In genomic region chr7:70681111-70681846, GRCh38 we compare ENCODE assay signal across 12 cellular contexts.
DNase-seq lines count a peak whose midpoint lies in the region; ATAC-seq, FAIRE-seq and TF ChIP-seq lines count a peak whose summit lies in the region.
"Had no signal": no experiment of that assay in that cellular context is flagged by ENCODE, and none has a peak within 500 bp of the region (broad histone marks: within the 10 kb centered on the region; RNA-seq: fewer than 3 reads in every experiment).

No MANE protein-coding gene starts in this region.

- H3K23ac ChIP-seq in H1 (ENCODE audit: insufficient read length) = no peak overlapping the region

- H3K36me3 ChIP-seq in left ventricle myocardium inferior (no peaks in the 10 kb centered on the region), H1 (ENCODE audit: control insufficient read depth in 2 of 4, insufficient read depth in 4 of 4, low read length in 3 of 4) (no peaks in the 10 kb centered on the region)

- H3K4me1 ChIP-seq in left ventricle myocardium inferior (no peaks in the 10 kb centered on the region), H1 (replicated peaks in 1 of 4; ENCODE audit: control insufficient read depth in 3 of 4, insufficient read depth in 4 of 4, low read length in 3 of 4) (peaks cover 1 to 12% (median 6%) of the 10 kb centered on the region in 4 experiments; a peak in 5 of 7 replicates)

- WGBS in H1 (ENCODE audit: extremely low coverage in 1 of 2, insufficient coverage in 1 of 2, insufficient read length in 1 of 2, insufficient replicate concordance in 2 of 2, low coverage in 1 of 2, low lambda C conversion rate in 2 of 2, missing lambda C conversion rate in 1 of 2), 2 experiments = 6% methylated on average over 15 of the region's 15 CpGs; no CpG with 5 or more reads in 1 of the 2 experiments

- DNase-seq in left ventricle myocardium inferior (no peak), left ventricle myocardium superior (no peak), NCI-H1694 (lab: John Stamatoyannopoulos, UW) (peak; percentile 49), H1 (ENCODE audit: low read depth in 1 of 2, low spot score in 2 of 2) (peak in 1 of 2 experiments; percentile 54), NCI-H2029 treated with DMSO at 0.1 percent for 48 hours (lab: John Stamatoyannopoulos, UW) (no peak)
- no peak for DNase-seq in stimulated activated effector memory CD8-positive, alpha-beta T cell treated with anti-CD3 and anti-CD28 coated beads, Interleukin-12 subunit alpha, Interleukin-12 subunit beta, amount 100 ng/mL, for 72 hours (ENCODE audit: low spot score in 2 of 2)
- DNase-seq: dermis blood vessel endothelial cell, NCI-H1930 had no signal

- peak overlapping the region; percentile 23 for H3K27ac Mint-ChIP-seq in stimulated activated effector memory CD8-positive, alpha-beta T cell treated with anti-CD3 and anti-CD28 coated beads, Interleukin-12 subunit alpha, Interleukin-12 subunit beta, amount 100 ng/mL, for 72 hours

- peaks cover 5% of the 10 kb centered on the region; the same call in 1 of the 2 replicates for H3K23me2 ChIP-seq in H1 (ENCODE audit: low read depth, low read length)

- H3K79me2 ChIP-seq in H1 (ENCODE audit: control insufficient read depth in 1 of 2, insufficient read depth in 2 of 2, low read length in 2 of 2) = no peaks in the 10 kb centered on the region

- H2BK120ac ChIP-seq in H1 (replicated peaks; ENCODE audit: low read depth, low read length) = no peak overlapping the region

- H3K9me3 ChIP-seq in left ventricle myocardium inferior (replicated peaks) (no peaks in the 10 kb centered on the region), H1 (ENCODE audit: insufficient read depth in 2 of 2, low read depth in 1 of 2, low read length in 1 of 2) (no peaks in the 10 kb centered on the region)

- H4K20me1 ChIP-seq in H1 (replicated peaks in 1 of 2; ENCODE audit: control insufficient read depth in 1 of 2, insufficient read depth in 2 of 2, low read length in 2 of 2) = peaks cover 0 to 4% of the 10 kb centered on the region in 2 experiments

- H3K56ac ChIP-seq in H1 (replicated peaks; ENCODE audit: insufficient read length, low read depth, low read length) = no peak overlapping the region

- peaks cover 68% of the 10 kb centered on the region for H3K4me1 Mint-ChIP-seq in stimulated activated effector memory CD8-positive, alpha-beta T cell treated with anti-CD3 and anti-CD28 coated beads, Interleukin-12 subunit alpha, Interleukin-12 subunit beta, amount 100 ng/mL, for 72 hours

- no peaks in the 10 kb centered on the region for H3K27me3 ChIP-seq in left ventricle myocardium inferior (ENCODE audit: low read depth)
- H3K27me3 ChIP-seq in H1 (replicated peaks in 1 of 4; ENCODE audit: control insufficient read depth in 3 of 4, extremely low read depth in 1 of 4, insufficient read depth in 3 of 4, low read length in 3 of 4) = peaks cover 8 to 54% (median 38%) of the 10 kb centered on the region in 4 experiments

- no peaks in the 10 kb centered on the region; the same call in 1 of the 2 replicates for H3K79me1 ChIP-seq in H1 (ENCODE audit: low read depth, low read length)

- H4K8ac ChIP-seq in H1 (ENCODE audit: extremely low read depth, insufficient read depth, low read length) = no peak overlapping the region

- no peak for TF ChIP-seq POLR2A in H1 (IDR thresholded peaks at IDR 0.05; ENCODE audit: control extremely low read depth in 1 of 2, low read depth in 2 of 2, low read length in 2 of 2)

- H2BK15ac ChIP-seq in H1 (ENCODE audit: low read length) = no peak overlapping the region

- H3K9me3 Mint-ChIP-seq in stimulated activated effector memory CD8-positive, alpha-beta T cell treated with anti-CD3 and anti-CD28 coated beads, Interleukin-12 subunit alpha, Interleukin-12 subunit beta, amount 100 ng/mL, for 72 hours = no peaks in the 10 kb centered on the region

- peak overlapping the region; percentile 41 to 61 for H3K4me2 ChIP-seq in H1 (ENCODE audit: insufficient read depth in 1 of 2, low read depth in 2 of 2, low read length in 2 of 2)

- POLR2A ChIA-PET in H1 (lab: Charles Lee; ENCODE audit: partially characterized antibody) = interaction anchor here (1.3 to 3.2 kb wide), 2 partner anchors 12 to 25 kb away, joined by 4 to 14 read pairs; no protein-coding TSS in a partner anchor

- H3K18ac ChIP-seq in H1 (ENCODE audit: extremely low read depth, low read length) = peak overlapping the region; percentile 38; the same call in 1 of the 2 replicates

- no peak overlapping the region for H2BK5ac ChIP-seq in H1 (ENCODE audit: low read depth, low read length)

- no peak for TF ChIP-seq EP300 in H1 (IDR thresholded peaks at IDR 0.05; ENCODE audit: borderline replicate concordance in 1 of 2, low read depth in 2 of 2, low read length in 2 of 2)

- intact Hi-C loops in left ventricle myocardium inferior (cut with micrococcal nuclease) = no loop called here
- intact Hi-C loops in left ventricle myocardium superior (cut with micrococcal nuclease) = no loop called here

- CTCF ChIA-PET in H1 (lab: Charles Lee; ENCODE audit: partially characterized antibody) = interaction anchor here (1.0 kb wide), 1 partner anchor 64 kb away, joined by 3 read pairs; no protein-coding TSS in a partner anchor

- TF ChIP-seq RAD21 in H1 (IDR thresholded peaks at IDR 0.05 in 1 of 2, conservative IDR thresholded peaks at IDR 0.05 in 1 of 2; ENCODE audit: low read depth in 2 of 2, low read length in 2 of 2) = no peak

- ATAC-seq in left ventricle myocardium superior (no peak), GM21423 (IDR thresholded peaks at IDR 0.05; ENCODE audit: unreplicated experiment) (no peak), HG03354 (IDR thresholded peaks at IDR 0.05; ENCODE audit: poor library complexity, severe bottlenecking, unreplicated experiment) (no peak)
- ATAC-seq in stimulated activated effector memory CD8-positive, alpha-beta T cell treated with anti-CD3 and anti-CD28 coated beads, Interleukin-12 subunit alpha, Interleukin-12 subunit beta, amount 100 ng/mL, for 72 hours = no peak

- H3K4me3 Mint-ChIP-seq in stimulated activated effector memory CD8-positive, alpha-beta T cell treated with anti-CD3 and anti-CD28 coated beads, Interleukin-12 subunit alpha, Interleukin-12 subunit beta, amount 100 ng/mL, for 72 hours = peak overlapping the region; percentile 62

- no peak overlapping the region for H3K14ac ChIP-seq in H1 (ENCODE audit: insufficient read length)

- H2AK5ac ChIP-seq in H1 (ENCODE audit: low read depth, low read length) = no peak overlapping the region

- no peak overlapping the region for H2BK12ac ChIP-seq in H1 (ENCODE audit: low read depth, low read length)

- no peak overlapping the region for H4K5ac ChIP-seq in H1 (ENCODE audit: insufficient read length, low read depth, low read length)

- H3K4me3 ChIP-seq in left ventricle myocardium inferior (peak overlapping the region; percentile 14), H1 (ENCODE audit: extremely low read depth in 1 of 4, insufficient read depth in 2 of 4, low read depth in 3 of 4, low read length in 4 of 4) (peak overlapping the region in 3 of 4 experiments; percentile 3 to 41 (median 6); a peak in 3 of 8 replicates)

- H3K9ac ChIP-seq in H1 (replicated peaks in 1 of 4; ENCODE audit: extremely low read depth in 1 of 4, low read depth in 3 of 4, low read length in 3 of 4) = no peak overlapping the region

- H2BK20ac ChIP-seq in H1 (ENCODE audit: low read length) = no peak overlapping the region

- FAIRE-seq in H1 (lab: Jason Lieb, UNC) = no peak
- FAIRE-seq: frontal cortex had no signal

- TF ChIP-seq CTCF in left ventricle myocardium inferior (IDR thresholded peaks at IDR 0.05; ENCODE audit: borderline replicate concordance) (no peak), H1 (IDR thresholded peaks at IDR 0.05; ENCODE audit: control extremely low read depth in 1 of 3, insufficient read depth in 1 of 3, low read depth in 1 of 3, low read length in 3 of 3) (no peak)

- no peak overlapping the region for H4K91ac ChIP-seq in H1 (replicated peaks; ENCODE audit: insufficient read length, low read length)

- no peak overlapping the region for H3K4ac ChIP-seq in H1 (replicated peaks; ENCODE audit: insufficient read length, low read depth, low read length)

- H3K27ac ChIP-seq in left ventricle myocardium inferior (replicated peaks) (no peak overlapping the region), H1 (ENCODE audit: low read depth, low read length) (no peak overlapping the region)
- H3K27ac ChIP-seq: C4-2B had no signal

- peaks cover 7% of the 10 kb centered on the region for H3K36me3 Mint-ChIP-seq in stimulated activated effector memory CD8-positive, alpha-beta T cell treated with anti-CD3 and anti-CD28 coated beads, Interleukin-12 subunit alpha, Interleukin-12 subunit beta, amount 100 ng/mL, for 72 hours

- H2AFZ ChIP-seq in H1 (ENCODE audit: low read length) = no peak overlapping the region

TF ChIP-seq in H1, 55 proteins besides CTCF, POLR2A, EP300 and RAD21:
- TF ChIP-seq RNF2 (IDR thresholded peaks at IDR 0.05; ENCODE audit: borderline replicate concordance, low read depth, low read length, missing control alignments, poor library complexity, severe bottlenecking) (no peak), SP2 (IDR thresholded peaks at IDR 0.05; ENCODE audit: low read length) (no peak), CREB1 (IDR thresholded peaks at IDR 0.05) (no peak), SRF (IDR thresholded peaks at IDR 0.05; ENCODE audit: low read depth, low read length) (no peak), POU5F1 (IDR thresholded peaks at IDR 0.05; ENCODE audit: low read depth, low read length) (no peak), RBBP5 (IDR thresholded peaks at IDR 0.05; ENCODE audit: borderline replicate concordance, low read depth, low read length) (no peak), ATF2 (IDR thresholded peaks at IDR 0.05; ENCODE audit: low read length) (no peak), MAX (IDR thresholded peaks at IDR 0.05) (no peak), SIRT6 (IDR thresholded peaks at IDR 0.05; ENCODE audit: low read length) (no peak)
